In genomic region chr2:19758658-19759057, GRCh38 we compare ENCODE assay signal across 18 cellular contexts.
"Had no signal": no experiment of that assay in that cellular context is flagged by ENCODE, and none has a peak within 500 bp of the region (broad histone marks: within the 10 kb centered on the region; RNA-seq: fewer than 3 reads in every experiment).

No MANE protein-coding gene starts in this region.

- H3K9me3 ChIP-seq: colonic mucosa, esophagus muscularis mucosa, gastroesophageal sphincter, heart right ventricle, left lung, lower lobe of right lung, mucosa of descending colon had no signal

- H3K4me1 ChIP-seq: colonic mucosa, heart right ventricle, left lung, lower lobe of right lung had no signal

- H3K27ac ChIP-seq: colonic mucosa, esophagus muscularis mucosa, foreskin keratinocyte, gastroesophageal sphincter, heart right ventricle, left lung, lower lobe of right lung had no signal

- H3K27me3 ChIP-seq: colonic mucosa, esophagus muscularis mucosa, foreskin keratinocyte, gastroesophageal sphincter, heart right ventricle, left lung had no signal

- H3K9me3 Mint-ChIP-seq: dendritic cell treated with granulocyte-macrophage colony-stimulating factor and Interleukin-4, amounts not matched to agents 40 ng/mL and 50 ng/mL, for 4 days; effector memory CD8-positive, alpha-beta T cell; mesothelial cell of epicardium had no signal

- H3K36me3 ChIP-seq: colonic mucosa, esophagus muscularis mucosa, gastroesophageal sphincter, heart right ventricle, left lung, lower lobe of right lung had no signal

- H3K4me3 ChIP-seq: colonic mucosa, esophagus muscularis mucosa, gastroesophageal sphincter, heart right ventricle, left lung, lower lobe of right lung, mucosa of descending colon had no signal

- H3K36me3 Mint-ChIP-seq: mesothelial cell of epicardium, naive B cell had no signal

- H3K4me1 Mint-ChIP-seq: naive B cell had no signal

- H3K27ac Mint-ChIP-seq: dendritic cell treated with granulocyte-macrophage colony-stimulating factor and Interleukin-4, amounts not matched to agents 40 ng/mL and 50 ng/mL, for 4 days; effector memory CD8-positive, alpha-beta T cell; mesothelial cell of epicardium; naive B cell had no signal

- ATAC-seq: effector memory CD8-positive, alpha-beta T cell; foreskin keratinocyte; gastroesophageal sphincter; left lung; lower lobe of right lung; mucosa of descending colon had no signal

- DNase-seq: colonic mucosa; cortex of kidney; effector CD8-positive, alpha-beta T cell; effector memory CD8-positive, alpha-beta T cell; foreskin keratinocyte; heart right ventricle; hippocampal formation; kidney; kidney glomerular epithelial cell; left lung; lower lobe of right lung; mesenchymal stem cell; mucosa of descending colon; naive B cell had no signal

- H3K4me3 Mint-ChIP-seq: dendritic cell treated with granulocyte-macrophage colony-stimulating factor and Interleukin-4, amounts not matched to agents 40 ng/mL and 50 ng/mL, for 4 days; effector memory CD8-positive, alpha-beta T cell; mesothelial cell of epicardium; naive B cell had no signal
